16 cellular contexts compared by ENCODE assay signal in genomic region chr1:178172939-178173338, GRCh38.
DNase-seq lines count a peak whose midpoint lies in the region; ATAC-seq and TF ChIP-seq lines count a peak whose summit lies in the region.
"Had no signal": no experiment of that assay in that cellular context is flagged by ENCODE, and none has a peak within 500 bp of the region (broad histone marks: within the 10 kb centered on the region; RNA-seq: fewer than 3 reads in every experiment).

No MANE protein-coding gene starts in this region.

- CTCF ChIA-PET in WTC11 (lab: Charles Lee), result interaction anchor here (2.2 kb wide), 1 partner anchor 141 kb away, joined by 7 read pairs; no protein-coding TSS in a partner anchor

- H3K4me1 Mint-ChIP-seq in WTC11 (peaks cover 20% of the 10 kb centered on the region), osteocyte (ENCODE audit: unreplicated experiment) (peaks cover 30% of the 10 kb centered on the region)
- H3K4me1 Mint-ChIP-seq in naive thymus-derived CD8-positive, alpha-beta T cell, result no peaks in the 10 kb centered on the region
- H3K4me1 Mint-ChIP-seq: activated CD4-positive, alpha-beta memory T cell treated with anti-CD3 and anti-CD28 coated beads, Interleukin-2, amount 10 ng/mL, durations not matched to agents 7 days and 5 days; activated T-helper 17 cell treated with anti-CD3 and anti-CD28 coated beads, Interleukin-2, amount 50 U/mL, for 72 hours had no signal

- H3K9me3 Mint-ChIP-seq in WTC11 (no peaks in the 10 kb centered on the region), osteocyte (ENCODE audit: unreplicated experiment) (peaks cover 4% of the 10 kb centered on the region)
- peaks cover 0 to 10% (median 0%) of the 10 kb centered on the region in 9 donors for H3K9me3 Mint-ChIP-seq in naive thymus-derived CD8-positive, alpha-beta T cell
- H3K9me3 Mint-ChIP-seq: activated T-helper 17 cell treated with anti-CD3 and anti-CD28 coated beads, Interleukin-2, amount 50 U/mL, for 72 hours had no signal

- H3K36me3 Mint-ChIP-seq in WTC11, result no peaks in the 10 kb centered on the region
- no peaks in the 10 kb centered on the region for H3K36me3 Mint-ChIP-seq in osteocyte (ENCODE audit: unreplicated experiment)
- H3K36me3 Mint-ChIP-seq in naive thymus-derived CD8-positive, alpha-beta T cell, result no peaks in the 10 kb centered on the region

- DNase-seq in H4 (ENCODE audit: low spot score) (peak; percentile 63), WTC11 (ENCODE audit: low spot score) (no peak), fibroblast of gingiva (ENCODE audit: low read depth) (peak; percentile 41), osteocyte (ENCODE audit: extremely low spot score, unreplicated experiment) (no peak), NCI-H748 (lab: John Stamatoyannopoulos, UW; ENCODE audit: unreplicated experiment) (no peak), NCI-H2029 (lab: John Stamatoyannopoulos, UW) (no peak)
- no peak for DNase-seq in activated CD8-positive, alpha-beta memory T cell treated with anti-CD3 and anti-CD28 coated beads for 24 hours
- DNase-seq in naive thymus-derived CD8-positive, alpha-beta T cell, result no peak
- DNase-seq: activated CD4-positive, alpha-beta memory T cell treated with anti-CD3 and anti-CD28 coated beads, Interleukin-2, amount 10 ng/mL, durations not matched to agents 7 days and 5 days; anterior cingulate cortex; effector CD8-positive, alpha-beta T cell; NCI-H1694; NCI-H510A; right lobe of liver; stimulated activated CD4-positive, alpha-beta T cell treated with anti-CD3 and anti-CD28 coated beads, Interleukin-2, amount 100 ng/mL, for 24 hours had no signal

- no peaks in the 10 kb centered on the region for H3K27me3 Mint-ChIP-seq in WTC11 (ENCODE audit: low read depth)
- H3K27me3 Mint-ChIP-seq in osteocyte (ENCODE audit: unreplicated experiment), result no peaks in the 10 kb centered on the region
- peaks cover 0 to 5% (median 0%) of the 10 kb centered on the region in 5 donors for H3K27me3 Mint-ChIP-seq in naive thymus-derived CD8-positive, alpha-beta T cell
- H3K27me3 Mint-ChIP-seq: activated CD4-positive, alpha-beta memory T cell treated with anti-CD3 and anti-CD28 coated beads, Interleukin-2, amount 10 ng/mL, durations not matched to agents 7 days and 5 days; activated T-helper 17 cell treated with anti-CD3 and anti-CD28 coated beads, Interleukin-2, amount 50 U/mL, for 72 hours had no signal

- H3K4me3 Mint-ChIP-seq in WTC11 (no peak overlapping the region), osteocyte (ENCODE audit: unreplicated experiment) (no peak overlapping the region)
- H3K4me3 Mint-ChIP-seq in naive thymus-derived CD8-positive, alpha-beta T cell, result no peak overlapping the region
- H3K4me3 Mint-ChIP-seq: activated CD4-positive, alpha-beta memory T cell treated with anti-CD3 and anti-CD28 coated beads, Interleukin-2, amount 10 ng/mL, durations not matched to agents 7 days and 5 days; activated T-helper 17 cell treated with anti-CD3 and anti-CD28 coated beads, Interleukin-2, amount 50 U/mL, for 72 hours had no signal

- TF ChIP-seq CTCF in WTC11 (IDR thresholded peaks at IDR 0.05), result no peak
- TF ChIP-seq CTCF in osteocyte (IDR thresholded peaks at IDR 0.05), result no peak

- ATAC-seq in WTC11, result peak; percentile 67
- ATAC-seq in naive thymus-derived CD8-positive, alpha-beta T cell, result no peak
- ATAC-seq: activated T-helper 17 cell treated with anti-CD3 and anti-CD28 coated beads, Interleukin-2, amount 50 U/mL, for 72 hours had no signal

- H3K27ac Mint-ChIP-seq in WTC11 (no peak overlapping the region), osteocyte (ENCODE audit: unreplicated experiment) (peak overlapping the region; percentile 25)
- no peak overlapping the region for H3K27ac Mint-ChIP-seq in naive thymus-derived CD8-positive, alpha-beta T cell
- H3K27ac Mint-ChIP-seq: activated CD4-positive, alpha-beta memory T cell treated with anti-CD3 and anti-CD28 coated beads, Interleukin-2, amount 10 ng/mL, durations not matched to agents 7 days and 5 days; activated T-helper 17 cell treated with anti-CD3 and anti-CD28 coated beads, Interleukin-2, amount 50 U/mL, for 72 hours had no signal

- POLR2A ChIA-PET in WTC11 (lab: Charles Lee), result no interaction called here
- POLR2A ChIA-PET in naive thymus-derived CD8-positive, alpha-beta T cell (lab: Charles Lee), result no interaction called here

TF ChIP-seq in WTC11, 78 proteins besides CTCF, POLR2A, EP300 and RAD21:
- TF ChIP-seq NR3C1 (CRISPR knock-in tag; conservative IDR thresholded peaks at IDR 0.05; ENCODE audit: low read depth) (no peak), MYBL2 (CRISPR knock-in tag; IDR thresholded peaks at IDR 0.05) (no peak), MXD4 (CRISPR knock-in tag; IDR thresholded peaks at IDR 0.05; ENCODE audit: borderline replicate concordance) (no peak), ATF2 (CRISPR knock-in tag; IDR thresholded peaks at IDR 0.05; ENCODE audit: borderline replicate concordance, low read depth) (no peak), SOX15 (CRISPR knock-in tag; IDR thresholded peaks at IDR 0.05) (no peak), FOXP1 (CRISPR knock-in tag; IDR thresholded peaks at IDR 0.05; ENCODE audit: borderline replicate concordance) (no peak), CDX4 (CRISPR knock-in tag; IDR thresholded peaks at IDR 0.05; ENCODE audit: borderline replicate concordance) (no peak), RORB (CRISPR knock-in tag; IDR thresholded peaks at IDR 0.05) (no peak), IRF1 (CRISPR knock-in tag; IDR thresholded peaks at IDR 0.05) (no peak), ZNF138 (CRISPR knock-in tag; conservative IDR thresholded peaks at IDR 0.05) (no peak), RELA (CRISPR knock-in tag; IDR thresholded peaks at IDR 0.05; ENCODE audit: borderline replicate concordance) (no peak), CBFB (CRISPR knock-in tag; IDR thresholded peaks at IDR 0.05; ENCODE audit: low read depth) (no peak), JUN (CRISPR knock-in tag; IDR thresholded peaks at IDR 0.05) (no peak), PRRX2 (CRISPR knock-in tag; IDR thresholded peaks at IDR 0.05) (no peak), SP1 (CRISPR knock-in tag; conservative IDR thresholded peaks at IDR 0.05) (no peak), NR1H2 (CRISPR knock-in tag; IDR thresholded peaks at IDR 0.05) (no peak), ATF3 (CRISPR knock-in tag; conservative IDR thresholded peaks at IDR 0.05) (no peak)
- TF ChIP-seq, protein P1, sequence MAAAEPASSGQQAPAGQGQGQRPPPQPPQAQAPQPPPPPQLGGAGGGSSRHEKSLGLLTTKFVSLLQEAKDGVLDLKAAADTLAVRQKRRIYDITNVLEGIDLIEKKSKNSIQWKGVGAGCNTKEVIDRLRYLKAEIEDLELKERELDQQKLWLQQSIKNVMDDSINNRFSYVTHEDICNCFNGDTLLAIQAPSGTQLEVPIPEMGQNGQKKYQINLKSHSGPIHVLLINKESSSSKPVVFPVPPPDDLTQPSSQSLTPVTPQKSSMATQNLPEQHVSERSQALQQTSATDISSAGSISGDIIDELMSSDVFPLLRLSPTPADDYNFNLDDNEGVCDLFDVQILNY (CRISPR knock-in tag; IDR thresholded peaks at IDR 0.05), result no peak

Comparison
In these comparisons a context has a peak if more than half of its experiments do, and no peak if none do; other contexts are left out.
1. DNase-seq: peak in H4 (single experiment) and fibroblast of gingiva (single experiment); none in WTC11 (single experiment), osteocyte (single experiment), activated CD8-positive, alpha-beta memory T cell treated with anti-CD3 and anti-CD28 coated beads for 24 hours (single experiment), NCI-H748 (single experiment), naive thymus-derived CD8-positive, alpha-beta T cell (0 of 10) and NCI-H2029 (single experiment).